ENCODE assay signal across 26 cellular contexts in the genomic region with DNA sequence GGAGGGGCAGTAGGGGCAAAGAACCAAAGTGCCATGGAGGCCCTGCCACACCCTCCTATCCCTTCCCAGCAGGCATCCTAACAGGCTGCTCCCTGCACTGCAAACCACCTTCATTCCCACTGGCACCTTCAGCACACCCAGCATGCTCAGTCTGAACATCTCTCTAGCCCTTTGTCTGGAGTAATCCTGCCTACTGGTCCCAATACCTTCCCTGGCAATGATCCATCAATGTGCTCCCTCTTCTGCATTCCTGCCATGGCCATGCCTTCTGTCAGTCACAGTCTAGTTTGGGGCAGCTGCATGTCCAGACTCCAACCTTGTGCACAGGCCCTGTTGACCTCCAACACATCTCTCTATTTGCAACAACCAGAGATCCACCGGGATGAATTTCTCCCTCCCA. TPM values are rescaled to one million over a fixed set of nuclear protein-coding genes. Genes with fewer than 3 reads are reported as not detected.
DNase-seq lines count a peak whose midpoint lies in the region; ATAC-seq, FAIRE-seq and TF ChIP-seq lines count a peak whose summit lies in the region.
"Had no signal": no experiment of that assay in that cellular context is flagged by ENCODE, and none has a peak within 500 bp of the region (broad histone marks: within the 10 kb centered on the region; RNA-seq: fewer than 3 reads in every experiment).

No MANE protein-coding gene starts in this region.

- peak overlapping the region; percentile 98 for H3K4me2 ChIP-seq in BLaER1
- peak overlapping the region; percentile 11 for H3K4me2 ChIP-seq in GM12878 (ENCODE audit: control insufficient read depth, insufficient read depth)
- H3K4me2 ChIP-seq: GM23338 had no signal

- no peak for TF ChIP-seq EP300 in GM12878 (IDR thresholded peaks at IDR 0.05; ENCODE audit: borderline replicate concordance in 1 of 2, control insufficient read depth in 1 of 2, low read depth in 2 of 2, low read length in 2 of 2)

- peaks cover 92% of the 10 kb centered on the region for H3K79me2 ChIP-seq in GM12878 (ENCODE audit: control insufficient read depth, insufficient read depth, low read length)

- WGBS in GM12878 (ENCODE audit: insufficient coverage, insufficient replicate concordance, low lambda C conversion rate, missing lambda C conversion rate) = 100% methylated on average over 1 of the region's 1 CpG

- intact Hi-C loops in CD8-positive, alpha-beta T cell (cut with DNase I, micrococcal nuclease) = no loop called here
- intact Hi-C loops in GM12878 (cut with micrococcal nuclease; ENCODE audit: unreplicated experiment) = no loop called here

- H3K4me3 Mint-ChIP-seq in CD8-positive, alpha-beta T cell = no peak overlapping the region
- H3K4me3 Mint-ChIP-seq: activated CD4-positive, alpha-beta memory T cell treated with anti-CD3 and anti-CD28 coated beads for 36 hours; GM23338; stimulated activated naive B cell treated with anti-CD40 and anti-IgM and Interleukin-4, amounts not matched to agents 10 μg/mL and 1 μg/mL and 100 μg/mL, for 72 hours had no signal

- peaks cover 87% of the 10 kb centered on the region for H3K4me1 ChIP-seq in BLaER1
- peaks cover 27% of the 10 kb centered on the region for H3K4me1 ChIP-seq in CD8-positive, alpha-beta T cell (ENCODE audit: insufficient read depth, low read length)
- peaks cover 23% of the 10 kb centered on the region for H3K4me1 ChIP-seq in GM12878 (ENCODE audit: control insufficient read depth, insufficient read depth, low read length)
- H3K4me1 ChIP-seq in muscle layer of duodenum (ENCODE audit: control insufficient read depth in 1 of 2, insufficient read depth in 2 of 2, low read length in 2 of 2) = peaks cover 30 to 62% of the 10 kb centered on the region in 2 donors

- TF ChIP-seq POLR2A in GM12878 (IDR thresholded peaks at IDR 0.05; ENCODE audit: low read depth, low read length) = no peak

- in situ Hi-C loops in GM12878 (cut with MboI) = no loop called here

- CTCF ChIA-PET in CD8-positive, alpha-beta T cell (lab: Charles Lee) = interaction anchor here (1.3 kb wide), 1 partner anchor 33 kb away, joined by 3 read pairs; no protein-coding TSS in a partner anchor
- CTCF ChIA-PET in GM12878 (lab: Yijun Ruan, JAX) = interaction anchor here (0.7 to 1.8 kb wide), 3 partner anchors 12 to 53 kb away, joined by 3 to 11 read pairs (median 3); partner anchors contain the start of gene DCANP1

- H3K36me3 ChIP-seq in BLaER1 (peaks cover 61% of the 10 kb centered on the region), GM12878 (ENCODE audit: control insufficient read depth in 2 of 2, insufficient read depth in 2 of 2, low read length in 1 of 2) (peaks cover 2 to 5% of the 10 kb centered on the region in 2 experiments; a peak in 2 of 4 replicates), muscle layer of duodenum (ENCODE audit: control insufficient read depth in 1 of 2, insufficient read depth in 2 of 2, low read length in 2 of 2) (peaks cover 6 to 22% of the 10 kb centered on the region in 2 donors)
- peaks cover 5% of the 10 kb centered on the region for H3K36me3 ChIP-seq in CD8-positive, alpha-beta T cell (ENCODE audit: insufficient read depth, low read length)

- RAD21 ChIA-PET in GM12878 (lab: Charles Lee; ENCODE audit: unreplicated experiment) = no interaction called here

- H4K20me1 ChIP-seq in BLaER1 = peaks cover 96% of the 10 kb centered on the region
- H4K20me1 ChIP-seq in GM12878 (ENCODE audit: control insufficient read depth, insufficient read depth) = peaks cover 14% of the 10 kb centered on the region

- no peak for FAIRE-seq in GM12878 (lab: Jason Lieb, UNC)
- FAIRE-seq: endothelial cell of umbilical vein had no signal

- no peak overlapping the region for H3K27ac ChIP-seq in BLaER1
- no peak overlapping the region for H3K27ac ChIP-seq in CD8-positive, alpha-beta T cell (ENCODE audit: low read depth, low read length)
- H3K27ac ChIP-seq in GM12878 (ENCODE audit: control insufficient read depth, insufficient read depth) = no peak overlapping the region
- peak overlapping the region; percentile 62 for H3K27ac ChIP-seq in muscle layer of duodenum (ENCODE audit: low read length)
- H3K27ac ChIP-seq: thyroid gland, WERI-Rb-1 had no signal

- peaks cover 79% of the 10 kb centered on the region for H3K4me1 Mint-ChIP-seq in CD8-positive, alpha-beta T cell (ENCODE audit: low read depth)

- H3K4me3 ChIP-seq in BLaER1 (no peak overlapping the region), GM12878 (no peak overlapping the region), muscle layer of duodenum (ENCODE audit: low read depth in 1 of 2, low read length in 2 of 2) (no peak overlapping the region)
- H3K4me3 ChIP-seq in CD8-positive, alpha-beta T cell (ENCODE audit: low read depth, low read length) = no peak overlapping the region
- H3K4me3 ChIP-seq: GM23338, MG63, thyroid gland had no signal

- TF ChIP-seq CTCF in CD8-positive, alpha-beta T cell (IDR thresholded peaks at IDR 0.05) = no peak
- TF ChIP-seq CTCF in GM12878 (IDR thresholded peaks at IDR 0.05 in 2 of 3, conservative IDR thresholded peaks at IDR 0.05 in 1 of 3; ENCODE audit: control insufficient read depth in 2 of 3, extremely low read depth in 1 of 3, insufficient read depth in 1 of 3, low read depth in 3 of 3, low read length in 3 of 3) = no peak

- H2AFZ ChIP-seq in GM12878 (ENCODE audit: control insufficient read depth, low read depth, low read length) = no peak overlapping the region
- H2AFZ ChIP-seq: GM23338 had no signal

- no peaks in the 10 kb centered on the region for H3K9me3 Mint-ChIP-seq in CD8-positive, alpha-beta T cell
- H3K9me3 Mint-ChIP-seq: activated CD4-positive, alpha-beta memory T cell treated with anti-CD3 and anti-CD28 coated beads for 36 hours; GM23338 had no signal

- no peaks in the 10 kb centered on the region for H3K27me3 ChIP-seq in BLaER1
- H3K27me3 ChIP-seq in CD8-positive, alpha-beta T cell (ENCODE audit: insufficient read depth, low read length) = no peaks in the 10 kb centered on the region
- no peaks in the 10 kb centered on the region for H3K27me3 ChIP-seq in GM12878 (replicated peaks in 1 of 2; ENCODE audit: control insufficient read depth in 2 of 2, insufficient read depth in 2 of 2, low read length in 1 of 2)
- no peaks in the 10 kb centered on the region for H3K27me3 ChIP-seq in muscle layer of duodenum (ENCODE audit: low read depth, low read length)
- H3K27me3 ChIP-seq: MG63, thyroid gland had no signal

- SMC1A ChIA-PET in GM12878 (lab: Charles Lee; ENCODE audit: uncharacterized antibody, unreplicated experiment) = interaction anchor here (1.7 to 2.1 kb wide), 2 partner anchors 18 to 32 kb away, joined by 5 to 6 read pairs; no protein-coding TSS in a partner anchor

- ATAC-seq in CD8-positive, alpha-beta T cell = no peak
- no peak for ATAC-seq in GM12878
- ATAC-seq: GM23338 had no signal

- H3K9me3 ChIP-seq in BLaER1 (no peaks in the 10 kb centered on the region), GM12878 (replicated peaks; ENCODE audit: control insufficient read depth, insufficient read depth, low read length) (no peaks in the 10 kb centered on the region), muscle layer of duodenum (ENCODE audit: control insufficient read depth in 1 of 2, low read length in 2 of 2) (no peaks in the 10 kb centered on the region)
- no peaks in the 10 kb centered on the region for H3K9me3 ChIP-seq in CD8-positive, alpha-beta T cell (ENCODE audit: low read length)
- H3K9me3 ChIP-seq: MG63, thyroid gland had no signal

- no peaks in the 10 kb centered on the region for H3K27me3 Mint-ChIP-seq in CD8-positive, alpha-beta T cell (ENCODE audit: low read depth)
- H3K27me3 Mint-ChIP-seq: activated CD4-positive, alpha-beta memory T cell treated with anti-CD3 and anti-CD28 coated beads for 36 hours; stimulated activated naive B cell treated with anti-CD40 and anti-IgM and Interleukin-4, amounts not matched to agents 10 μg/mL and 1 μg/mL and 100 μg/mL, for 72 hours had no signal

- peaks cover 46% of the 10 kb centered on the region for H3K36me3 Mint-ChIP-seq in CD8-positive, alpha-beta T cell

- H3K27ac Mint-ChIP-seq in CD8-positive, alpha-beta T cell = peak overlapping the region; percentile 61
- H3K27ac Mint-ChIP-seq: activated CD4-positive, alpha-beta memory T cell treated with anti-CD3 and anti-CD28 coated beads for 36 hours; GM23338; stimulated activated naive B cell treated with anti-CD40 and anti-IgM and Interleukin-4, amounts not matched to agents 10 μg/mL and 1 μg/mL and 100 μg/mL, for 72 hours had no signal

- DNase-seq in CD8-positive, alpha-beta T cell = no peak
- DNase-seq in GM12878 (ENCODE audit: low read depth, low spot score) (no peak), pons (ENCODE audit: low spot score) (no peak), NCI-H146 treated with DMSO at 0.1 percent for 48 hours (lab: John Stamatoyannopoulos, UW; ENCODE audit: unreplicated experiment) (no peak), SIG-M5 (lab: John Stamatoyannopoulos, UW) (no peak)
- DNase-seq in stimulated activated CD4-positive, alpha-beta T cell treated with anti-CD3 and anti-CD28 coated beads, Interleukin-4, amount 100 ng/mL, for 24 hours = no peak
- DNase-seq: activated CD4-positive, alpha-beta memory T cell treated with anti-CD3 and anti-CD28 coated beads for 36 hours; activated T-cell treated with anti-CD3 and anti-CD28 coated beads, Interleukin-2, amount 50 U/mL, for 48 hours; Calu3; dermis blood vessel endothelial cell; MG63; NCI-H146; NCI-H2171 treated with DMSO at 0.1 percent for 48 hours; NCI-H526 treated with DMSO at 0.1 percent for 48 hours; occipital lobe; SHP77 treated with DMSO at 0.1 percent for 48 hours; stimulated activated naive B cell treated with anti-CD40 and anti-IgM and Interleukin-4, amounts not matched to agents 10 μg/mL and 1 μg/mL and 100 μg/mL, for 72 hours; T-helper 1 cell; thyroid gland; WERI-Rb-1 had no signal

- peak overlapping the region; percentile 6; the same call in 1 of the 2 replicates for H3K9ac ChIP-seq in BLaER1
- H3K9ac ChIP-seq in GM12878 (ENCODE audit: control insufficient read depth, insufficient read depth, low read length) = no peak overlapping the region

- no peak for TF ChIP-seq RAD21 in GM12878 (IDR thresholded peaks at IDR 0.05; ENCODE audit: insufficient read depth, low read depth, low read length)

- POLR2A ChIA-PET in CD8-positive, alpha-beta T cell (lab: Charles Lee) = no interaction called here
- POLR2A ChIA-PET in GM12878 (lab: Charles Lee) = no interaction called here

- BruUV-seq in GM12878 (replicated peaks; lab: Mats Ljungman, UMichigan) = no TSS peak

RNA-seq across cellular contexts. Expression of gene MACROH2A1, which starts 4.9 kb away (rescaled TPM):
- 10 to 100 TPM; 89.2 to 91.9 TPM for total RNA-seq in CD8-positive, alpha-beta T cell
- 249 and 264 TPM in 2 replicates for total RNA-seq in GM12878 (2013; cell fraction: nucleolus; rRNA removed)
- total RNA-seq in GM12878 (2014; rRNA removed) (222 and 237 TPM in 2 replicates), GM12878 (2014; rRNA removed; fragmentation: Illumina TruSeq; extraction: Trizol) (187 TPM in 2 replicates), GM12878 (2021) (196 and 198 TPM in 2 replicates)
- polyA plus RNA-seq in GM12878 (2011; ENCODE audit: low read depth) = 59.6 TPM
- polyA plus RNA-seq in GM12878 (2011; rRNA removed) (140 and 160 TPM in 2 replicates), GM12878 (2014; fragmentation: Illumina TruSeq; extraction: Trizol) (185 and 227 TPM in 2 replicates), GM12878 (2014; fragmentation: Nextera tagmentation; extraction: Ambion mirVana) (10 to 100 TPM; 45.7 to 77.2 TPM), GM12878 (2014; rRNA removed) (195 and 201 TPM in 2 replicates), GM12878 (2016; fragmentation: Nextera tagmentation; extraction: Ambion mirVana) (100 to 1,000 TPM; 224 to 230 TPM)
- 147 and 202 TPM in 2 replicates for polyA plus RNA-seq in GM12878 (2011; cell fraction: cytosol; rRNA removed)
- polyA plus RNA-seq in GM12878 (2011; cell fraction: nucleus; rRNA removed) = 281 and 380 TPM in 2 replicates
- 89.0 and 90.7 TPM in 2 replicates for polyA plus RNA-seq in GM12878 (2012)
- 100 and 128 TPM in 2 replicates for polyA minus RNA-seq in GM12878 (2011; rRNA and poly(A)+ RNA removed)
- 41.8 and 48.6 TPM in 2 replicates for polyA minus RNA-seq in GM12878 (2011; cell fraction: cytosol; rRNA and poly(A)+ RNA removed)
- 101 and 204 TPM in 2 replicates for polyA minus RNA-seq in GM12878 (2011; cell fraction: nucleus; rRNA and poly(A)+ RNA removed)

RNA-seq across cellular contexts. Expression of gene DCANP1, which starts 53.1 kb away (rescaled TPM):
- not detected for total RNA-seq in CD8-positive, alpha-beta T cell
- total RNA-seq in GM12878 (2013; cell fraction: nucleolus; rRNA removed) = not detected in 2 replicates
- not detected in 2 replicates for total RNA-seq in GM12878 (2014; rRNA removed)
- not detected in 2 replicates for total RNA-seq in GM12878 (2014; rRNA removed; fragmentation: Illumina TruSeq; extraction: Trizol)
- not detected in 2 replicates for total RNA-seq in GM12878 (2021)
- not detected for polyA plus RNA-seq in GM12878 (2011; ENCODE audit: low read depth)
- polyA plus RNA-seq in GM12878 (2011; rRNA removed) = not detected in 2 replicates
- not detected in 2 replicates for polyA plus RNA-seq in GM12878 (2011; cell fraction: cytosol; rRNA removed)
- 0.06 TPM in 1 of 2 replicates, not detected in the other for polyA plus RNA-seq in GM12878 (2011; cell fraction: nucleus; rRNA removed)
- polyA plus RNA-seq in GM12878 (2012) = not detected in 2 replicates
- polyA plus RNA-seq in GM12878 (2014; fragmentation: Illumina TruSeq; extraction: Trizol) = 0.01 TPM in 1 of 2 replicates, not detected in the other
- not detected for polyA plus RNA-seq in GM12878 (2014; fragmentation: Nextera tagmentation; extraction: Ambion mirVana)
- polyA plus RNA-seq in GM12878 (2014; rRNA removed) = not detected in 2 replicates
- not detected for polyA plus RNA-seq in GM12878 (2016; fragmentation: Nextera tagmentation; extraction: Ambion mirVana)
- not detected in 2 replicates for polyA minus RNA-seq in GM12878 (2011; rRNA and poly(A)+ RNA removed)
- not detected in 2 replicates for polyA minus RNA-seq in GM12878 (2011; cell fraction: cytosol; rRNA and poly(A)+ RNA removed)
- polyA minus RNA-seq in GM12878 (2011; cell fraction: nucleus; rRNA and poly(A)+ RNA removed) = not detected in 2 replicates
- total RNA-seq: activated CD4-positive, alpha-beta memory T cell treated with anti-CD3 and anti-CD28 coated beads for 36 hours; Calu3; dermis blood vessel endothelial cell; endothelial cell of umbilical vein; GM23338; kidney epithelial cell; occipital lobe; OCI-LY7; thyroid gland had no signal
- polyA plus RNA-seq: endothelial cell of umbilical vein, GM23338 had no signal

RNA-seq across cellular contexts. Expression of gene TIFAB, which starts 58.1 kb away (rescaled TPM):
- not detected for total RNA-seq in CD8-positive, alpha-beta T cell
- total RNA-seq in GM12878 (2013; cell fraction: nucleolus; rRNA removed) = not detected in 2 replicates
- total RNA-seq in GM12878 (2014; rRNA removed) (not detected in 2 replicates), GM12878 (2014; rRNA removed; fragmentation: Illumina TruSeq; extraction: Trizol) (not detected in 2 replicates), GM12878 (2021) (not detected in 2 replicates)
- polyA plus RNA-seq in GM12878 (2011; ENCODE audit: low read depth) = not detected
- polyA plus RNA-seq in GM12878 (2011; rRNA removed) (not detected in 2 replicates), GM12878 (2014; fragmentation: Illumina TruSeq; extraction: Trizol) (not detected in 2 replicates), GM12878 (2014; fragmentation: Nextera tagmentation; extraction: Ambion mirVana) (not detected), GM12878 (2014; rRNA removed) (not detected in 2 replicates), GM12878 (2016; fragmentation: Nextera tagmentation; extraction: Ambion mirVana) (not detected)
- polyA plus RNA-seq in GM12878 (2011; cell fraction: cytosol; rRNA removed) = not detected in 2 replicates
- 0.01 TPM in 1 of 2 replicates, not detected in the other for polyA plus RNA-seq in GM12878 (2011; cell fraction: nucleus; rRNA removed)
- not detected in 2 replicates for polyA plus RNA-seq in GM12878 (2012)
- polyA minus RNA-seq in GM12878 (2011; rRNA and poly(A)+ RNA removed) = not detected in 2 replicates
- polyA minus RNA-seq in GM12878 (2011; cell fraction: cytosol; rRNA and poly(A)+ RNA removed) = not detected in 2 replicates
- not detected in 2 replicates for polyA minus RNA-seq in GM12878 (2011; cell fraction: nucleus; rRNA and poly(A)+ RNA removed)
- total RNA-seq: activated CD4-positive, alpha-beta memory T cell treated with anti-CD3 and anti-CD28 coated beads for 36 hours; Calu3; dermis blood vessel endothelial cell; endothelial cell of umbilical vein; GM23338; kidney epithelial cell; occipital lobe; OCI-LY7; thyroid gland had no signal
- polyA plus RNA-seq: endothelial cell of umbilical vein, GM23338 had no signal
